In the genomic region with DNA sequence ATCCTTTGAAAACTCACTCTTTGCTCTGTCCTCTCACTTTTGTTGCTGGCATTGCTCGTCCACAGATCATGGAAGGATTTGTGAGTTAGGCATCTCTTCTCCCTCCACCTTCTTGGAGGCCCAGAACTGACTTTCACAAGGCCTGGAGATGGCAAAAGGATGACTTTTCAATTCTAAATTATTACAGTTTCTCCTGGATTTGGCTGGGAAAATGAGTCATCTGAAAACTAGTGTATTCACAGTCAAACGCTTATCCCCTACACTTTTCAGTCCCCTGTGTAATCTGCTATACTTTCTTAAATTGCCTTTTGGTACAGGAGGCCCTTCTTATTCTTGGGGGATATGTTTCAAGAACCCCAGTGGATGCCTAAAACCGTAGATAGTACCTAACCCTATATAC, we compare ENCODE assay signal across 28 cellular contexts. TPM values are rescaled to one million over a fixed set of nuclear protein-coding genes. Genes with fewer than 3 reads are reported as not detected.
DNase-seq lines count a peak whose midpoint lies in the region; FAIRE-seq and TF ChIP-seq lines count a peak whose summit lies in the region.
"Had no signal": no experiment of that assay in that cellular context is flagged by ENCODE, and none has a peak within 500 bp of the region (broad histone marks: within the 10 kb centered on the region; RNA-seq: fewer than 3 reads in every experiment).

No MANE protein-coding gene starts in this region.

- DNase-seq in GM23248 (peak; percentile 35), SK-N-SH (no peak), H1 (ENCODE audit: low read depth in 1 of 2, low spot score in 2 of 2) (no peak), neural progenitor cell (ENCODE audit: low spot score) (no peak), GM13977 (ENCODE audit: low spot score) (no peak), cerebellum (ENCODE audit: low spot score) (no peak), D721Med (ENCODE audit: insufficient read length, low spot score) (no peak), HEK293T (ENCODE audit: extremely low spot score) (no peak)
- DNase-seq: C1 segment of cervical spinal cord; CD4-positive, alpha-beta memory T cell; COR-L47; EL; GDM1; HFFc6; NCI-H1048; NCI-H1417 treated with DMSO at 0.1 percent for 48 hours; NCI-H187; NCI-H2171 treated with DMSO at 0.1 percent for 48 hours; NCI-H774; PC-9; T-helper 1 cell had no signal

- H3K36me3 ChIP-seq in GM23248 (ENCODE audit: low read depth) (no peaks in the 10 kb centered on the region), SK-N-SH (replicated peaks in 1 of 2; ENCODE audit: control insufficient read depth in 1 of 2, insufficient read depth in 2 of 2, low read length in 1 of 2) (no peaks in the 10 kb centered on the region), H1 (ENCODE audit: control insufficient read depth in 2 of 4, insufficient read depth in 4 of 4, low read length in 3 of 4) (no peaks in the 10 kb centered on the region), neural progenitor cell (no peaks in the 10 kb centered on the region)
- H3K36me3 ChIP-seq: SJCRH30 had no signal

- no peaks in the 10 kb centered on the region for H3K36me3 Mint-ChIP-seq in neural progenitor cell
- H3K36me3 Mint-ChIP-seq: CD4-positive, alpha-beta memory T cell; IgD-negative memory B cell had no signal

- in situ Hi-C loops in GM23248 (cut with MboI): no loop called here
- in situ Hi-C loops in GM13977 (cut with MboI; ENCODE audit: low pct_unique_long_range_greater_than_20kb, low sequenced_read_pairs, unreplicated experiment): no loop called here

- POLR2A ChIA-PET in SK-N-SH (lab: Yijun Ruan, JAX): interaction anchor here (0.9 kb wide), 1 partner anchor 38 kb away, joined by 3 read pairs; no protein-coding TSS in a partner anchor
- POLR2A ChIA-PET in H1 (lab: Charles Lee; ENCODE audit: partially characterized antibody): no interaction called here
- POLR2A ChIA-PET in HEK293T (lab: Yijun Ruan, JAX): no interaction called here

- no peak overlapping the region for H3K4me2 ChIP-seq in GM23248 (ENCODE audit: unreplicated experiment)
- H3K4me2 ChIP-seq in SK-N-SH: peak overlapping the region; percentile 64
- no peak overlapping the region for H3K4me2 ChIP-seq in H1 (ENCODE audit: insufficient read depth in 1 of 2, low read depth in 2 of 2, low read length in 2 of 2)
- no peak overlapping the region for H3K4me2 ChIP-seq in neural progenitor cell
- H3K4me2 ChIP-seq: KMS-11, PC-9 had no signal

- H2BK15ac ChIP-seq in H1 (ENCODE audit: low read length): no peak overlapping the region

- H3K4ac ChIP-seq in H1 (replicated peaks; ENCODE audit: insufficient read length, low read depth, low read length): no peak overlapping the region

- no peak overlapping the region for H3K27ac ChIP-seq in GM23248
- peak overlapping the region in 1 of 2 experiments; percentile 85; a peak in 3 of 4 replicates for H3K27ac ChIP-seq in SK-N-SH (ENCODE audit: low read depth in 2 of 2, low read length in 1 of 2)
- H3K27ac ChIP-seq in H1 (ENCODE audit: low read depth, low read length): no peak overlapping the region
- no peak overlapping the region for H3K27ac ChIP-seq in neural progenitor cell
- H3K27ac ChIP-seq: KMS-11, PC-9, SJCRH30 had no signal

- H3K4me3 Mint-ChIP-seq in neural progenitor cell: no peak overlapping the region
- H3K4me3 Mint-ChIP-seq: CD4-positive, alpha-beta memory T cell; HFFc6; IgD-negative memory B cell had no signal

- peaks cover 12% of the 10 kb centered on the region for H3K4me1 ChIP-seq in GM23248 (ENCODE audit: insufficient read depth)
- H3K4me1 ChIP-seq in SK-N-SH (ENCODE audit: control insufficient read depth in 1 of 2, insufficient read depth in 2 of 2, low read depth in 1 of 2, low read length in 1 of 2): peaks cover 0 to 13% of the 10 kb centered on the region in 2 experiments; a peak in 1 of 4 replicates
- no peaks in the 10 kb centered on the region for H3K4me1 ChIP-seq in H1 (replicated peaks in 1 of 4; ENCODE audit: control insufficient read depth in 3 of 4, insufficient read depth in 4 of 4, low read length in 3 of 4)
- H3K4me1 ChIP-seq in neural progenitor cell: peaks cover 10% of the 10 kb centered on the region

- no peaks in the 10 kb centered on the region for H3K27me3 ChIP-seq in GM23248 (replicated peaks; ENCODE audit: insufficient read depth)
- no peaks in the 10 kb centered on the region for H3K27me3 ChIP-seq in SK-N-SH (ENCODE audit: insufficient read depth)
- no peaks in the 10 kb centered on the region for H3K27me3 ChIP-seq in H1 (replicated peaks in 1 of 4; ENCODE audit: control insufficient read depth in 3 of 4, extremely low read depth in 1 of 4, insufficient read depth in 3 of 4, low read length in 3 of 4)
- peaks cover 7% of the 10 kb centered on the region for H3K27me3 ChIP-seq in neural progenitor cell

- no peak overlapping the region for H3K14ac ChIP-seq in H1 (ENCODE audit: insufficient read length)

- H3K9ac ChIP-seq in GM23248 (no peak overlapping the region), SK-N-SH (peak overlapping the region; percentile 57; the same call in 1 of the 2 replicates), H1 (replicated peaks in 1 of 4; ENCODE audit: extremely low read depth in 1 of 4, low read depth in 3 of 4, low read length in 3 of 4) (no peak overlapping the region), neural progenitor cell (no peak overlapping the region)
- H3K9ac ChIP-seq: KMS-11 had no signal

- no peak overlapping the region for H2BK20ac ChIP-seq in H1 (ENCODE audit: low read length)

- no peak overlapping the region for H4K5ac ChIP-seq in H1 (ENCODE audit: insufficient read length, low read depth, low read length)

- H3K27me3 Mint-ChIP-seq in neural progenitor cell (ENCODE audit: insufficient read depth, low read depth): peaks cover 4% of the 10 kb centered on the region

- no peak for TF ChIP-seq EP300 in SK-N-SH (IDR thresholded peaks at IDR 0.05; ENCODE audit: borderline replicate concordance in 1 of 2, low read depth in 1 of 2, low read length in 1 of 2)
- TF ChIP-seq EP300 in H1 (IDR thresholded peaks at IDR 0.05; ENCODE audit: borderline replicate concordance in 1 of 2, low read depth in 2 of 2, low read length in 2 of 2): no peak

- H3K18ac ChIP-seq in H1 (ENCODE audit: extremely low read depth, low read length): no peak overlapping the region

- H3K4me3 ChIP-seq in GM23248 (no peak overlapping the region), SK-N-SH (ENCODE audit: low read depth in 2 of 2, low read length in 1 of 2) (no peak overlapping the region), H1 (ENCODE audit: extremely low read depth in 1 of 4, insufficient read depth in 2 of 4, low read depth in 3 of 4, low read length in 4 of 4) (no peak overlapping the region), neural progenitor cell (no peak overlapping the region)
- H3K4me3 ChIP-seq: GM12878, PC-9, SJCRH30 had no signal

- no peak overlapping the region for H3K23ac ChIP-seq in H1 (ENCODE audit: insufficient read length)

- H2BK12ac ChIP-seq in H1 (ENCODE audit: low read depth, low read length): no peak overlapping the region

- no peak overlapping the region for H2BK5ac ChIP-seq in H1 (ENCODE audit: low read depth, low read length)

- TF ChIP-seq POLR2A in H1 (IDR thresholded peaks at IDR 0.05; ENCODE audit: control extremely low read depth in 1 of 2, low read depth in 2 of 2, low read length in 2 of 2): no peak

- H3K23me2 ChIP-seq in H1 (ENCODE audit: low read depth, low read length): no peaks in the 10 kb centered on the region

- H4K20me1 ChIP-seq in GM23248 (ENCODE audit: insufficient read depth) (no peaks in the 10 kb centered on the region), SK-N-SH (ENCODE audit: insufficient read depth) (no peaks in the 10 kb centered on the region), H1 (replicated peaks in 1 of 2; ENCODE audit: control insufficient read depth in 1 of 2, insufficient read depth in 2 of 2, low read length in 2 of 2) (no peaks in the 10 kb centered on the region), neural progenitor cell (ENCODE audit: low read depth) (no peaks in the 10 kb centered on the region)

- H4K8ac ChIP-seq in H1 (ENCODE audit: extremely low read depth, insufficient read depth, low read length): no peak overlapping the region

- H3K27ac Mint-ChIP-seq in neural progenitor cell: peak overlapping the region; percentile 9
- H3K27ac Mint-ChIP-seq: HFFc6 had no signal

- FAIRE-seq in H1 (lab: Jason Lieb, UNC): no peak
- FAIRE-seq in D721Med (lab: Jason Lieb, UNC): no peak
- FAIRE-seq: A204.1, GM12878, H54 had no signal

- 76 to 85% methylated on average over 3 of the region's 3 CpGs for WGBS in GM23248 (ENCODE audit: low coverage in 1 of 2, low lambda C conversion rate in 2 of 2, missing lambda C conversion rate in 2 of 2), 2 experiments
- 40% methylated on average over 3 of the region's 3 CpGs for WGBS in SK-N-SH (ENCODE audit: low lambda C conversion rate)
- 81% methylated on average over 3 of the region's 3 CpGs; no CpG with 5 or more reads in 1 of the 2 experiments for WGBS in H1 (ENCODE audit: extremely low coverage in 1 of 2, insufficient coverage in 1 of 2, insufficient read length in 1 of 2, insufficient replicate concordance in 2 of 2, low coverage in 1 of 2, low lambda C conversion rate in 2 of 2, missing lambda C conversion rate in 1 of 2), 2 experiments

- H2AFZ ChIP-seq in GM23248 (no peak overlapping the region), SK-N-SH (ENCODE audit: low read depth) (peak overlapping the region; percentile 99; the same call in 1 of the 2 replicates), H1 (ENCODE audit: low read length) (peak overlapping the region; percentile 78; the same call in 1 of the 2 replicates), neural progenitor cell (replicated peaks) (peak overlapping the region; percentile 39)
- H2AFZ ChIP-seq: PC-9 had no signal

- H3K79me2 ChIP-seq in GM23248 (ENCODE audit: insufficient read depth): no peaks in the 10 kb centered on the region
- peaks cover 7% of the 10 kb centered on the region; the same call in 1 of the 2 replicates for H3K79me2 ChIP-seq in SK-N-SH (ENCODE audit: insufficient read depth)
- H3K79me2 ChIP-seq in H1 (ENCODE audit: control insufficient read depth in 1 of 2, insufficient read depth in 2 of 2, low read length in 2 of 2): no peaks in the 10 kb centered on the region
- no peaks in the 10 kb centered on the region for H3K79me2 ChIP-seq in neural progenitor cell (ENCODE audit: low read depth)

- H3K9me2 ChIP-seq in GM23248 (ENCODE audit: insufficient read depth) (no peaks in the 10 kb centered on the region), SK-N-SH (no peaks in the 10 kb centered on the region)

- peaks cover 15% of the 10 kb centered on the region for H3F3A ChIP-seq in GM23248 (ENCODE audit: insufficient read depth)
- peaks cover 15% of the 10 kb centered on the region for H3F3A ChIP-seq in SK-N-SH (replicated peaks; ENCODE audit: insufficient read depth)
- H3F3A ChIP-seq in neural progenitor cell (ENCODE audit: low read depth): no peaks in the 10 kb centered on the region

- TF ChIP-seq CTCF in SK-N-SH (IDR thresholded peaks at IDR 0.05) (no peak), H1 (IDR thresholded peaks at IDR 0.05; ENCODE audit: control extremely low read depth in 1 of 3, insufficient read depth in 1 of 3, low read depth in 1 of 3, low read length in 3 of 3) (no peak), neural progenitor cell (IDR thresholded peaks at IDR 0.05) (no peak), GM13977 (IDR thresholded peaks at IDR 0.05; ENCODE audit: extremely low read depth, insufficient read depth, missing control alignments) (no peak), D721Med (IDR thresholded peaks at IDR 0.05; ENCODE audit: insufficient read depth, missing control alignments) (no peak)

- CTCF ChIA-PET in SK-N-SH (lab: Yijun Ruan, JAX) (interaction anchor here (0.8 to 2.0 kb wide), 9 partner anchors 11 to 371 kb away, joined by 3 to 6 read pairs (median 4); no protein-coding TSS in a partner anchor), H1 (lab: Charles Lee; ENCODE audit: partially characterized antibody) (interaction anchor here (0.6 to 5.2 kb wide), 33 partner anchors 9 to 803 kb away, joined by 3 to 46 read pairs (median 4); no protein-coding TSS in a partner anchor), HEK293T (lab: Yijun Ruan, JAX) (interaction anchor here (0.6 to 1.5 kb wide), 3 partner anchors 10 to 454 kb away, joined by 3 read pairs; no protein-coding TSS in a partner anchor)

- no peaks in the 10 kb centered on the region for H3K9me3 Mint-ChIP-seq in neural progenitor cell
- H3K9me3 Mint-ChIP-seq: CD4-positive, alpha-beta memory T cell; HFFc6; IgD-negative memory B cell had no signal

- H4K91ac ChIP-seq in H1 (replicated peaks; ENCODE audit: insufficient read length, low read length): no peak overlapping the region

- no peak overlapping the region for H2BK120ac ChIP-seq in H1 (replicated peaks; ENCODE audit: low read depth, low read length)

- TF ChIP-seq RAD21 in SK-N-SH (IDR thresholded peaks at IDR 0.05; ENCODE audit: low read length): no peak
- TF ChIP-seq RAD21 in H1 (IDR thresholded peaks at IDR 0.05 in 1 of 2, conservative IDR thresholded peaks at IDR 0.05 in 1 of 2; ENCODE audit: low read depth in 2 of 2, low read length in 2 of 2): no peak

- H3K79me1 ChIP-seq in H1 (ENCODE audit: low read depth, low read length): no peaks in the 10 kb centered on the region

- H3K9me3 ChIP-seq in GM23248 (ENCODE audit: low read depth) (no peaks in the 10 kb centered on the region), SK-N-SH (no peaks in the 10 kb centered on the region), H1 (ENCODE audit: insufficient read depth in 2 of 2, low read depth in 1 of 2, low read length in 1 of 2) (no peaks in the 10 kb centered on the region), neural progenitor cell (ENCODE audit: low read depth) (no peaks in the 10 kb centered on the region)
- H3K9me3 ChIP-seq: SJCRH30 had no signal

- H3K56ac ChIP-seq in H1 (replicated peaks; ENCODE audit: insufficient read length, low read depth, low read length): no peak overlapping the region

- no peak overlapping the region for H2AK5ac ChIP-seq in H1 (ENCODE audit: low read depth, low read length)

- H3K4me1 Mint-ChIP-seq in neural progenitor cell: peaks cover 21% of the 10 kb centered on the region
- H3K4me1 Mint-ChIP-seq: CD4-positive, alpha-beta memory T cell had no signal

RNA-seq across cellular contexts. Expression of a gene that starts 35.6 kb away (rescaled TPM):
- total RNA-seq in GM23248 (2014; rRNA removed; shearing (Covaris generic)): 0.32 and 0.63 TPM in 2 replicates
- polyA plus RNA-seq in GM23248 (2016; fragmentation: Nextera tagmentation; extraction: Ambion mirVana) (0.56 TPM in 1 of 2 replicates, not detected in the other), SK-N-SH (2012; rRNA removed) (1.9 and 2.2 TPM in 2 replicates), H1 (2011; rRNA removed) (0.08 TPM in 1 of 2 replicates, not detected in the other)
- 0.91 and 2.0 TPM in 2 replicates for polyA plus RNA-seq in SK-N-SH (2012; cell fraction: cytosol; rRNA removed)
- 1.2 and 2.4 TPM in 2 replicates for polyA plus RNA-seq in SK-N-SH (2012; cell fraction: nucleus; rRNA removed)
- total RNA-seq in H1 (2021; fragmentation: NEBNext Ultra II Directional; extraction: Animal tissue kit (Norgen Biotek cat#: 25700)): not detected in 2 replicates
- polyA plus RNA-seq in H1 (2011; cell fraction: cytosol; rRNA removed): not detected
- 0.04 TPM for polyA plus RNA-seq in H1 (2011; cell fraction: nucleus; rRNA removed)
- not detected in 4 replicates for polyA plus RNA-seq in H1 (2012, experiment 1 of 2)
- polyA plus RNA-seq in H1 (2012, experiment 2 of 2): not detected
- polyA plus RNA-seq in H1 (2013, experiment 1 of 2): not detected
- polyA plus RNA-seq in H1 (2013, experiment 2 of 2): 0.11 TPM
- 0.09 and 0.22 TPM in 2 replicates for polyA minus RNA-seq in H1 (2011; rRNA and poly(A)+ RNA removed)
- polyA minus RNA-seq in H1 (2011; cell fraction: cytosol; rRNA and poly(A)+ RNA removed): not detected
- polyA minus RNA-seq in H1 (2011; cell fraction: nucleus; rRNA and poly(A)+ RNA removed): not detected
- total RNA-seq in neural progenitor cell (ENCODE audit: low replicate concordance) (0.59 TPM in 1 of 2 replicates, not detected in the other), cerebellum (0.54 TPM)
- total RNA-seq: CD4-positive, alpha-beta memory T cell; GM12878; RPMI7951; SJCRH30 had no signal
- polyA plus RNA-seq: CD4-positive, alpha-beta memory T cell; IgD-negative memory B cell had no signal

RNA-seq across cellular contexts. Expression of a gene that starts 57.1 kb away (rescaled TPM):
- total RNA-seq in GM23248 (2014; rRNA removed; shearing (Covaris generic)): 39.9 and 46.8 TPM in 2 replicates
- polyA plus RNA-seq in GM23248 (2016; fragmentation: Nextera tagmentation; extraction: Ambion mirVana) (67.5 and 67.7 TPM in 2 replicates), SK-N-SH (2012; rRNA removed) (37.0 and 42.1 TPM in 2 replicates), H1 (2011; rRNA removed) (20.8 and 25.1 TPM in 2 replicates)
- 47.8 and 64.8 TPM in 2 replicates for polyA plus RNA-seq in SK-N-SH (2012; cell fraction: cytosol; rRNA removed)
- 23.2 and 23.4 TPM in 2 replicates for polyA plus RNA-seq in SK-N-SH (2012; cell fraction: nucleus; rRNA removed)
- 63.9 TPM in 2 replicates for total RNA-seq in H1 (2021; fragmentation: NEBNext Ultra II Directional; extraction: Animal tissue kit (Norgen Biotek cat#: 25700))
- 28.7 TPM for polyA plus RNA-seq in H1 (2011; cell fraction: cytosol; rRNA removed)
- polyA plus RNA-seq in H1 (2011; cell fraction: nucleus; rRNA removed): 12.2 TPM
- polyA plus RNA-seq in H1 (2012, experiment 1 of 2): 50.8 to 74.6 TPM (median 53.2 TPM) in 4 replicates
- 20.1 TPM for polyA plus RNA-seq in H1 (2012, experiment 2 of 2)
- polyA plus RNA-seq in H1 (2013, experiment 1 of 2): 63.8 TPM
- polyA plus RNA-seq in H1 (2013, experiment 2 of 2): 63.6 TPM
- 22.2 and 26.6 TPM in 2 replicates for polyA minus RNA-seq in H1 (2011; rRNA and poly(A)+ RNA removed)
- 12.6 TPM for polyA minus RNA-seq in H1 (2011; cell fraction: cytosol; rRNA and poly(A)+ RNA removed)
- 12.5 TPM for polyA minus RNA-seq in H1 (2011; cell fraction: nucleus; rRNA and poly(A)+ RNA removed)
- total RNA-seq in neural progenitor cell (ENCODE audit: low replicate concordance) (45.2 and 50.0 TPM in 2 replicates), cerebellum (29.3 TPM)
